ENCODE assay signal across 18 cellular contexts in the genomic region with DNA sequence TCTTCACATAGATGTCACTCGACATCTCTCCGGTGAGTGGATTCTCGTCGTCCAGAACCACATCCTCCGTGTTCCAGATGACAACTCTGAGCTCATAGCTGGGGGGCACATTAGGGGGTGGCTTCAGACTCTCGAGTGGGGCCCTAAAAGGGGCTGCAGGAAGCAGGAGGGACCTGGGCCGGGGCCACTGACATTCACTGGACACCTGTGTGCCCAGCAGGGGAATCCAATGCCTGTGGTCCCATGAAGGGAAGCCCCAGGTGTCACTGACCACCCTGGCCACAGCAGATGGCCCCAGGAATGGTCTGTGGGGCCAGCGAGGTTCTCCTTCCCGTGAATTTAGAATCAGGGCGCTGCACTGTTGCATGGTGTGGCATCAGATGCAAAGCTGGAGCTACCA. TPM values are rescaled to one million over a fixed set of nuclear protein-coding genes. Genes with fewer than 3 reads are reported as not detected.
"Had no signal": no experiment of that assay in that cellular context is flagged by ENCODE, and none has a peak within 500 bp of the region (broad histone marks: within the 10 kb centered on the region; RNA-seq: fewer than 3 reads in every experiment).

No MANE protein-coding gene starts in this region.

- H3K4me3 ChIP-seq: SK-N-MC had no signal

- H3K9me3 Mint-ChIP-seq: activated CD4-positive, alpha-beta T cell treated with anti-CD3 and anti-CD28 coated beads, Interleukin-2, amount 10 ng/mL, durations not matched to agents 24 days and 14 days; activated naive CD4-positive, alpha-beta T cell treated with anti-CD3 and anti-CD28 coated beads, Interleukin-2, amount 50 U/mL, for 72 hours; activated naive CD8-positive, alpha-beta T cell treated with anti-CD3 and anti-CD28 coated beads, Interleukin-2, amount 50 U/mL, for 24 hours; activated T-cell treated with anti-CD3 and anti-CD28 coated beads, Interleukin-2, amount 50 U/mL, for 4 hours; brain; central memory CD8-positive, alpha-beta T cell; T-cell had no signal

- H3K4me1 Mint-ChIP-seq: activated CD4-positive, alpha-beta T cell treated with anti-CD3 and anti-CD28 coated beads, Interleukin-2, amount 10 ng/mL, durations not matched to agents 24 days and 14 days; activated naive CD8-positive, alpha-beta T cell treated with anti-CD3 and anti-CD28 coated beads, Interleukin-2, amount 50 U/mL, for 24 hours; brain; central memory CD8-positive, alpha-beta T cell; T-cell had no signal

- DNase-seq: activated CD4-positive, alpha-beta T cell treated with anti-CD3 and anti-CD28 coated beads, Interleukin-2, amount 10 ng/mL, durations not matched to agents 24 days and 14 days; activated effector memory CD4-positive, alpha-beta T cell treated with anti-CD3 and anti-CD28 coated beads, Interleukin-2, amount 50 U/mL, for 16 hours; activated naive CD4-positive, alpha-beta T cell treated with Interleukin-2 at 50 U/mL for 16 hours; activated naive CD8-positive, alpha-beta T cell treated with anti-CD3 and anti-CD28 coated beads, Interleukin-2, amount 50 U/mL, for 24 hours; activated T-cell treated with anti-CD3 and anti-CD28 coated beads, Interleukin-2, amount 50 U/mL, for 4 hours; amniotic stem cell; NCI-H226; NCI-H774; T1000 had no signal

- H3K4me3 Mint-ChIP-seq: activated CD4-positive, alpha-beta T cell treated with anti-CD3 and anti-CD28 coated beads, Interleukin-2, amount 10 ng/mL, durations not matched to agents 24 days and 14 days; activated naive CD8-positive, alpha-beta T cell treated with anti-CD3 and anti-CD28 coated beads, Interleukin-2, amount 50 U/mL, for 24 hours; activated T-cell treated with anti-CD3 and anti-CD28 coated beads, Interleukin-2, amount 50 U/mL, for 4 hours; brain; central memory CD8-positive, alpha-beta T cell; T-cell had no signal

- FAIRE-seq: astrocyte had no signal

- H3K27ac ChIP-seq: SK-N-MC, WERI-Rb-1 had no signal

- H3K27ac Mint-ChIP-seq: activated CD4-positive, alpha-beta T cell treated with anti-CD3 and anti-CD28 coated beads, Interleukin-2, amount 10 ng/mL, durations not matched to agents 24 days and 14 days; activated naive CD4-positive, alpha-beta T cell treated with anti-CD3 and anti-CD28 coated beads, Interleukin-2, amount 50 U/mL, for 72 hours; activated naive CD8-positive, alpha-beta T cell treated with anti-CD3 and anti-CD28 coated beads, Interleukin-2, amount 50 U/mL, for 24 hours; brain; T-cell had no signal

- H3K27me3 Mint-ChIP-seq: activated CD4-positive, alpha-beta T cell treated with anti-CD3 and anti-CD28 coated beads, Interleukin-2, amount 10 ng/mL, durations not matched to agents 24 days and 14 days; activated naive CD8-positive, alpha-beta T cell treated with anti-CD3 and anti-CD28 coated beads, Interleukin-2, amount 50 U/mL, for 24 hours had no signal

- ATAC-seq: activated naive CD8-positive, alpha-beta T cell treated with anti-CD3 and anti-CD28 coated beads, Interleukin-2, amount 50 U/mL, for 24 hours had no signal

- H3K36me3 Mint-ChIP-seq: activated naive CD4-positive, alpha-beta T cell treated with anti-CD3 and anti-CD28 coated beads, Interleukin-2, amount 50 U/mL, for 72 hours had no signal

RNA-seq across cellular contexts. Expression of gene C20orf173, which starts 31.1 kb away (rescaled TPM):
- total RNA-seq: activated CD4-positive, alpha-beta T cell treated with anti-CD3 and anti-CD28 coated beads, Interleukin-2, amount 10 ng/mL, durations not matched to agents 24 days and 14 days; activated naive CD4-positive, alpha-beta T cell treated with anti-CD3 and anti-CD28 coated beads, Interleukin-2, amount 50 U/mL, for 72 hours; activated T-cell treated with anti-CD3 and anti-CD28 coated beads, Interleukin-2, amount 50 U/mL, for 4 hours; astrocyte; M059J; NCI-H460; T-cell had no signal
